Comparison of ENCODE assay signal across 8 cellular contexts in genomic region chr2:29469961-29470360, GRCh38.
"Had no signal": no experiment of that assay in that cellular context is flagged by ENCODE, and none has a peak within 500 bp of the region (broad histone marks: within the 10 kb centered on the region; RNA-seq: fewer than 3 reads in every experiment).

No MANE protein-coding gene starts in this region.

- ATAC-seq: GM12878 had no signal

- FAIRE-seq: G401.6, GM12878, GM12891, GM12892, GM18507, GM19239 had no signal

- H3K4me3 ChIP-seq: GM12878 had no signal

- DNase-seq: GDM1, GF-D8 had no signal
